ENCODE assay signal across 34 cellular contexts in the genomic region with DNA sequence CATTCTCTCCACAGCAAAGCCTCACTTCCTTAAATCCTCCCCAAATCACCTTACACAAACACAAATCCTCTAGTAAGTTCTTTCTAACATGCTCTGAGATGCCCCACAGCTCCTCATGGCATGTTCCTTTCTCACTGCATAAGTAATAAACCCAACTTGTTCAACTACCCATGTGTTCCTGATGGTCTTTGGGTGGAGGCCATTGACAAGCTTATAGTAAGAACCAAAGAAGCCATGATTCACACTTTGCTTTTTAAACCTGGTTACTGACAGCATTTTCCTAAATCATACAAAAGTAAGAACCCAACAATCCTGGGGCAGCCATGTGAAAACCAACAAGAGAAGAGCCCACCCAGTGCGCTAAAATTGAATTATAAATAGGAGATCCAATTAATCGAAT.
"Had no signal": no experiment of that assay in that cellular context is flagged by ENCODE, and none has a peak within 500 bp of the region (broad histone marks: within the 10 kb centered on the region; RNA-seq: fewer than 3 reads in every experiment).

No MANE protein-coding gene starts in this region.

- H3K27me3 Mint-ChIP-seq: activated B cell treated with CpG ODN at 0.5 μM for 24 hours; activated CD4-positive, alpha-beta memory T cell treated with anti-CD3 and anti-CD28 coated beads, Interleukin-2, amount 10 ng/mL, durations not matched to agents 7 days and 5 days; activated CD4-positive, alpha-beta T cell treated with anti-CD3 and anti-CD28 coated beads, Interleukin-2, amount 10 ng/mL, durations not matched to agents 24 days and 14 days; activated CD8-positive, alpha-beta memory T cell treated with anti-CD3 and anti-CD28 coated beads, Interleukin-2, amount 10 ng/mL, durations not matched to agents 7 days and 5 days; activated naive CD4-positive, alpha-beta T cell treated with anti-CD3 and anti-CD28 coated beads, Interleukin-2, amount 50 U/mL, for 24 hours; activated naive CD8-positive, alpha-beta T cell; activated naive CD8-positive, alpha-beta T cell treated with anti-CD3 and anti-CD28 coated beads, Interleukin-2, amount 10 ng/mL, durations not matched to agents 7 days and 5 days; activated naive CD8-positive, alpha-beta T cell treated with anti-CD3 and anti-CD28 coated beads, Interleukin-2, amount 50 U/mL, for 24 hours; activated T-cell treated with anti-CD3 and anti-CD28 coated beads, Interleukin-2, amount 50 U/mL, for 24 hours; activated T-helper 17 cell treated with anti-CD3 and anti-CD28 coated beads, Interleukin-2, amount 50 U/mL, for 72 hours had no signal

- DNase-seq: activated B cell treated with CpG ODN at 0.5 μM for 24 hours; activated CD4-positive, alpha-beta memory T cell treated with anti-CD3 and anti-CD28 coated beads, Interleukin-2, amount 10 ng/mL, durations not matched to agents 7 days and 5 days; activated CD4-positive, alpha-beta T cell treated with anti-CD3 and anti-CD28 coated beads for 4 hours; activated CD4-positive, alpha-beta T cell treated with anti-CD3 and anti-CD28 coated beads, Interleukin-2, amount 10 ng/mL, durations not matched to agents 24 days and 14 days; activated CD4-positive, alpha-beta T cell treated with anti-CD3 and anti-CD28 coated beads, Interleukin-2, amount 50 U/mL, for 48 hours; activated CD4-positive, CD25-positive, alpha-beta regulatory T cell treated with anti-CD3 and anti-CD28 coated beads, Interleukin-2, amount 50 U/mL, for 72 hours; activated CD8-positive, alpha-beta memory T cell treated with anti-CD3 and anti-CD28 coated beads for 24 hours; activated CD8-positive, alpha-beta memory T cell treated with anti-CD3 and anti-CD28 coated beads, Interleukin-2, amount 10 ng/mL, durations not matched to agents 7 days and 5 days; activated CD8-positive, alpha-beta memory T cell treated with anti-CD3 and anti-CD28 coated beads, Interleukin-2, amount 50 U/mL, for 48 hours; activated CD8-positive, alpha-beta T cell treated with anti-CD3 and anti-CD28 coated beads, Interleukin-2, amount 10 ng/mL, durations not matched to agents 7 days and 5 days; activated effector memory CD4-positive, alpha-beta T cell treated with anti-CD3 and anti-CD28 coated beads, Interleukin-2, amount 50 U/mL, for 16 hours; activated gamma-delta T cell treated with Interleukin-2 at 50 U/mL for 16 hours; activated naive CD4-positive, alpha-beta T cell; activated naive CD4-positive, alpha-beta T cell treated with anti-CD3 and anti-CD28 coated beads for 36 hours; activated naive CD8-positive, alpha-beta T cell treated with anti-CD3 and anti-CD28 coated beads, Interleukin-2, amount 10 ng/mL, durations not matched to agents 7 days and 5 days; activated naive CD8-positive, alpha-beta T cell treated with anti-CD3 and anti-CD28 coated beads, Interleukin-2, amount 50 U/mL, for 24 hours; activated T-cell treated with anti-CD3 and anti-CD28 coated beads, Interleukin-2, amount 50 U/mL, for 24 hours; activated T-cell treated with anti-CD3 and anti-CD28 coated beads, Interleukin-2, amount 50 U/mL, for 48 hours; amygdala; anterior cingulate cortex; caudate nucleus; T-helper 1 cell; T-helper 2 cell; T-helper 9 cell; WERI-Rb-1 had no signal

- ATAC-seq: activated CD8-positive, alpha-beta memory T cell treated with anti-CD3 and anti-CD28 coated beads, Interleukin-2, amount 10 ng/mL, durations not matched to agents 7 days and 5 days; activated CD8-positive, alpha-beta T cell treated with anti-CD3 and anti-CD28 coated beads, Interleukin-2, amount 10 ng/mL, durations not matched to agents 7 days and 5 days; activated naive CD8-positive, alpha-beta T cell treated with anti-CD3 and anti-CD28 coated beads, Interleukin-2, amount 50 U/mL, for 24 hours; activated T-helper 17 cell treated with anti-CD3 and anti-CD28 coated beads, Interleukin-2, amount 50 U/mL, for 72 hours had no signal

- H3K27me3 ChIP-seq: ascending aorta, cardiac muscle cell had no signal

- H3K27ac Mint-ChIP-seq: activated B cell treated with CpG ODN at 0.5 μM for 24 hours; activated CD4-positive, alpha-beta memory T cell treated with anti-CD3 and anti-CD28 coated beads, Interleukin-2, amount 10 ng/mL, durations not matched to agents 7 days and 5 days; activated CD4-positive, alpha-beta T cell treated with anti-CD3 and anti-CD28 coated beads, Interleukin-2, amount 10 ng/mL, durations not matched to agents 24 days and 14 days; activated CD8-positive, alpha-beta memory T cell treated with anti-CD3 and anti-CD28 coated beads, Interleukin-2, amount 10 ng/mL, durations not matched to agents 7 days and 5 days; activated CD8-positive, alpha-beta T cell treated with anti-CD3 and anti-CD28 coated beads, Interleukin-2, amount 10 ng/mL, durations not matched to agents 7 days and 5 days; activated naive CD4-positive, alpha-beta T cell treated with anti-CD3 and anti-CD28 coated beads for 36 hours; activated naive CD4-positive, alpha-beta T cell treated with anti-CD3 and anti-CD28 coated beads, Interleukin-2, amount 50 U/mL, for 24 hours; activated naive CD8-positive, alpha-beta T cell; activated naive CD8-positive, alpha-beta T cell treated with anti-CD3 and anti-CD28 coated beads, Interleukin-2, amount 10 ng/mL, durations not matched to agents 7 days and 5 days; activated naive CD8-positive, alpha-beta T cell treated with anti-CD3 and anti-CD28 coated beads, Interleukin-2, amount 50 U/mL, for 24 hours; activated T-cell treated with anti-CD3 and anti-CD28 coated beads, Interleukin-2, amount 50 U/mL, for 24 hours; activated T-helper 1 cell treated with anti-CD3 and anti-CD28 coated beads, Interleukin-12 subunit alpha, Interleukin-12 subunit beta, Interleukin-2, Interleukin-4 antibody, amounts not matched to agents 30 ng/mL and 10 ng/mL and 1 ng/mL, durations not matched to agents 14 hours and 24 hours and 36 hours; activated T-helper 17 cell treated with anti-CD3 and anti-CD28 coated beads, Interleukin-2, amount 50 U/mL, for 72 hours; brain; T-helper 1 cell treated with Interleukin-12 subunit alpha and Interleukin-12 subunit beta and Interleukin-4 antibody, amounts not matched to agents 30 μg/mL and 1 μg/mL, for 36 hours; T-helper 2 cell treated with Interferon-gamma antibody and Interleukin-4, amounts not matched to agents 5 μg/mL and 100 μg/mL, for 36 hours had no signal

- H3K9me3 ChIP-seq: ascending aorta had no signal

- H3K9me3 Mint-ChIP-seq: activated B cell treated with CpG ODN at 0.5 μM for 24 hours; activated CD4-positive, alpha-beta memory T cell treated with anti-CD3 and anti-CD28 coated beads, Interleukin-2, amount 10 ng/mL, durations not matched to agents 7 days and 5 days; activated naive CD4-positive, alpha-beta T cell treated with anti-CD3 and anti-CD28 coated beads for 36 hours; activated naive CD4-positive, alpha-beta T cell treated with anti-CD3 and anti-CD28 coated beads, Interleukin-2, amount 50 U/mL, for 24 hours; activated naive CD8-positive, alpha-beta T cell treated with anti-CD3 and anti-CD28 coated beads, Interleukin-2, amount 10 ng/mL, durations not matched to agents 7 days and 5 days; activated naive CD8-positive, alpha-beta T cell treated with anti-CD3 and anti-CD28 coated beads, Interleukin-2, amount 50 U/mL, for 24 hours; activated T-cell treated with anti-CD3 and anti-CD28 coated beads, Interleukin-2, amount 50 U/mL, for 24 hours; activated T-helper 17 cell treated with anti-CD3 and anti-CD28 coated beads, Interleukin-2, amount 50 U/mL, for 72 hours; brain; T-helper 1 cell treated with Interleukin-12 subunit alpha and Interleukin-12 subunit beta and Interleukin-4 antibody, amounts not matched to agents 30 μg/mL and 1 μg/mL, for 36 hours; T-helper 2 cell treated with Interferon-gamma antibody and Interleukin-4, amounts not matched to agents 5 μg/mL and 100 μg/mL, for 36 hours had no signal

- H3K4me3 Mint-ChIP-seq: activated B cell treated with CpG ODN at 0.5 μM for 24 hours; activated CD4-positive, alpha-beta memory T cell treated with anti-CD3 and anti-CD28 coated beads, Interleukin-2, amount 10 ng/mL, durations not matched to agents 7 days and 5 days; activated CD4-positive, alpha-beta T cell treated with anti-CD3 and anti-CD28 coated beads, Interleukin-2, amount 10 ng/mL, durations not matched to agents 24 days and 14 days; activated CD8-positive, alpha-beta memory T cell treated with anti-CD3 and anti-CD28 coated beads, Interleukin-2, amount 10 ng/mL, durations not matched to agents 7 days and 5 days; activated CD8-positive, alpha-beta T cell treated with anti-CD3 and anti-CD28 coated beads, Interleukin-2, amount 10 ng/mL, durations not matched to agents 7 days and 5 days; activated naive CD4-positive, alpha-beta T cell treated with anti-CD3 and anti-CD28 coated beads for 36 hours; activated naive CD4-positive, alpha-beta T cell treated with anti-CD3 and anti-CD28 coated beads, Interleukin-2, amount 50 U/mL, for 24 hours; activated naive CD8-positive, alpha-beta T cell; activated naive CD8-positive, alpha-beta T cell treated with anti-CD3 and anti-CD28 coated beads, Interleukin-2, amount 10 ng/mL, durations not matched to agents 7 days and 5 days; activated naive CD8-positive, alpha-beta T cell treated with anti-CD3 and anti-CD28 coated beads, Interleukin-2, amount 50 U/mL, for 24 hours; activated T-cell treated with anti-CD3 and anti-CD28 coated beads, Interleukin-2, amount 50 U/mL, for 24 hours; activated T-helper 1 cell treated with anti-CD3 and anti-CD28 coated beads, Interleukin-12 subunit alpha, Interleukin-12 subunit beta, Interleukin-2, Interleukin-4 antibody, amounts not matched to agents 30 ng/mL and 10 ng/mL and 1 ng/mL, durations not matched to agents 14 hours and 24 hours and 36 hours; activated T-helper 17 cell treated with anti-CD3 and anti-CD28 coated beads, Interleukin-2, amount 50 U/mL, for 72 hours; brain; T-helper 1 cell treated with Interleukin-12 subunit alpha and Interleukin-12 subunit beta and Interleukin-4 antibody, amounts not matched to agents 30 μg/mL and 1 μg/mL, for 36 hours; T-helper 2 cell treated with Interferon-gamma antibody and Interleukin-4, amounts not matched to agents 5 μg/mL and 100 μg/mL, for 36 hours had no signal

- H3K4me3 ChIP-seq: ascending aorta, cardiac muscle cell had no signal

- H3K36me3 Mint-ChIP-seq: brain had no signal

- H3K4me1 Mint-ChIP-seq: activated B cell treated with CpG ODN at 0.5 μM for 24 hours; activated naive CD4-positive, alpha-beta T cell treated with anti-CD3 and anti-CD28 coated beads, Interleukin-2, amount 50 U/mL, for 24 hours had no signal

- H3K36me3 ChIP-seq: cardiac muscle cell, WERI-Rb-1 had no signal

- H3K27ac ChIP-seq: ascending aorta, cardiac muscle cell, WERI-Rb-1 had no signal

- H3K4me1 ChIP-seq: ascending aorta had no signal
